In the genomic region with DNA sequence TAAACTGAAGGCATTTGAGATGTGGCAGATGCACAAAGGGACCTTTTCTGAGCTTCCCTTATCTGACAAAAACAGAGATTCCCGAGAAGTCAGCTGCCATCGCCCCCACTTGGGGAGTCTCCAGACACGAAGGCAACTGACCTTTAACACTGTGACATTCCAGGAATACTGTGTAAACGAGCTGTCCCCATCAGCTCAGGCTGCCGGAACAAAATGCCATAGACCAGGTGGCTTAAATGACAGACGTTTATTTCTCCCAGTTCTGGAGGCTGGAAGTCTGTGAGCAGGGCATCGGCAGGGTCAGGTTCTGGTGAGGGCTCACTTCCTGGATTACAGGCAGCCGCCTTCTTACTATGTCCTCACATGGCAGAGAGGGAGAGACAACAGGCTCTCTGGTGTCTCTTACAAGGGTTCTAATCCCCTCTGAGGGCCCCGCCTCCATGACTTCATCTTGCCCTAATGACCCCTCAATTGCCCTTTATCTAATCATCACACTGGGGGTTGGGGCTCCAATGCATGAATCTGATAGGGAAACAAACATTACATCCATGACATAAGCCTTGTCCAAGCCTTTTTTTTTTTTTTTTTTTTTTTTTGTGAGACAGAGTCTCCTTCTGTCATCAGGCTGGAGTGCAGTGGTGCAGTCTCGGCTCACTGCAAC, we compare ENCODE assay signal across 28 cellular contexts.
DNase-seq lines count a peak whose midpoint lies in the region; ATAC-seq and TF ChIP-seq lines count a peak whose summit lies in the region.
"Had no signal": no experiment of that assay in that cellular context is flagged by ENCODE, and none has a peak within 500 bp of the region (broad histone marks: within the 10 kb centered on the region; RNA-seq: fewer than 3 reads in every experiment).

No MANE protein-coding gene starts in this region.

- POLR2A ChIA-PET in HEK293 (lab: Yijun Ruan, JAX) = no interaction called here

- ATAC-seq in HG02970 (IDR thresholded peaks at IDR 0.05; ENCODE audit: low FRiP score, unreplicated experiment) = no peak
- ATAC-seq: psoas muscle; stimulated activated effector memory CD8-positive, alpha-beta T cell treated with anti-CD3 and anti-CD28 coated beads, Interleukin-12 subunit alpha, Interleukin-12 subunit beta, amount 100 ng/mL, for 72 hours; WTC11 had no signal

- TF ChIP-seq CTCF in HEK293 (tag by site-specific recombination; IDR thresholded peaks at IDR 0.05) (no peak), brain (conservative IDR thresholded peaks at IDR 0.05) (no peak), nephron progenitor cell (IDR thresholded peaks at IDR 0.05) (no peak)

- H3K27me3 Mint-ChIP-seq in brain = no peaks in the 10 kb centered on the region
- peaks cover 3% of the 10 kb centered on the region for H3K27me3 Mint-ChIP-seq in nephron progenitor cell (ENCODE audit: low read depth, poor library complexity)
- H3K27me3 Mint-ChIP-seq: activated CD4-positive, alpha-beta T cell treated with anti-CD3 and anti-CD28 coated beads, Interleukin-2, amount 10 ng/mL, durations not matched to agents 24 days and 14 days; activated naive CD8-positive, alpha-beta T cell treated with anti-CD3 and anti-CD28 coated beads for 36 hours had no signal

- no peak overlapping the region for H3K4me3 ChIP-seq in HEK293 (ENCODE audit: low read depth, low read length)
- H3K4me3 ChIP-seq: BLaER1, GM23248, left ventricle myocardium inferior, MG63, psoas muscle, upper lobe of left lung had no signal

- H3K4me1 ChIP-seq in HEK293 (ENCODE audit: control insufficient read depth, insufficient read depth, low read length) = no peaks in the 10 kb centered on the region
- H3K4me1 ChIP-seq: left ventricle myocardium inferior, psoas muscle, upper lobe of left lung had no signal

- H3K4me3 Mint-ChIP-seq in brain (peak overlapping the region in 1 of 5 experiments; percentile 35), nephron progenitor cell (no peak overlapping the region)
- H3K4me3 Mint-ChIP-seq: activated CD4-positive, alpha-beta T cell treated with anti-CD3 and anti-CD28 coated beads, Interleukin-2, amount 10 ng/mL, durations not matched to agents 24 days and 14 days; activated naive CD8-positive, alpha-beta T cell treated with anti-CD3 and anti-CD28 coated beads for 36 hours; HFFc6; stimulated activated effector memory CD8-positive, alpha-beta T cell treated with anti-CD3 and anti-CD28 coated beads, Interleukin-12 subunit alpha, Interleukin-12 subunit beta, amount 100 ng/mL, for 72 hours; WTC11 had no signal

- H3K36me3 ChIP-seq in HEK293 (ENCODE audit: control insufficient read depth in 2 of 2, insufficient read depth in 1 of 2, low read length in 2 of 2) = no peaks in the 10 kb centered on the region
- H3K36me3 ChIP-seq: BLaER1, left ventricle myocardium inferior, MG63, upper lobe of left lung had no signal

- DNase-seq in COLO829 (ENCODE audit: low spot score) = peak; percentile 6
- peak; percentile 37 for DNase-seq in nephron progenitor cell
- no peak for DNase-seq in activated T-cell treated with anti-CD3 and anti-CD28 coated beads, Interleukin-2, amount 50 U/mL, for 1 hour
- DNase-seq in activated naive CD4-positive, alpha-beta T cell treated with anti-CD3 and anti-CD28 coated beads, Interleukin-2, amount 50 U/mL, for 16 hours = no peak
- DNase-seq: activated CD4-positive, alpha-beta T cell treated with anti-CD3 and anti-CD28 coated beads, Interleukin-2, amount 10 ng/mL, durations not matched to agents 24 days and 14 days; activated effector memory CD4-positive, alpha-beta T cell treated with Interleukin-2 at 50 U/mL for 16 hours; activated naive CD8-positive, alpha-beta T cell treated with anti-CD3 and anti-CD28 coated beads for 36 hours; COR-L47; effector memory CD4-positive, alpha-beta T cell; glutamatergic neuron; GM23248; HFFc6; KG1; left ventricle myocardium inferior; mesenchymal stem cell; MG63; occipital lobe; SHP77 treated with DMSO at 0.1 percent for 48 hours; stimulated activated CD4-positive, alpha-beta T cell treated with anti-CD3 and anti-CD28 coated beads, Interleukin-15, amount 100 ng/mL, for 24 hours; T1000; upper lobe of left lung had no signal

- CTCF ChIA-PET in HEK293 (lab: Yijun Ruan, JAX) = interaction anchor here (0.5 to 1.1 kb wide), 4 partner anchors 14 to 1089 kb away, joined by 3 read pairs; no protein-coding TSS in a partner anchor

- no peaks in the 10 kb centered on the region for H3K36me3 Mint-ChIP-seq in brain
- H3K36me3 Mint-ChIP-seq in nephron progenitor cell (ENCODE audit: low read depth) = no peaks in the 10 kb centered on the region
- H3K36me3 Mint-ChIP-seq: activated naive CD8-positive, alpha-beta T cell treated with anti-CD3 and anti-CD28 coated beads for 36 hours; stimulated activated effector memory CD8-positive, alpha-beta T cell treated with anti-CD3 and anti-CD28 coated beads, Interleukin-12 subunit alpha, Interleukin-12 subunit beta, amount 100 ng/mL, for 72 hours; WTC11 had no signal

- H3K27ac Mint-ChIP-seq in brain (peak overlapping the region in 4 of 5 experiments; percentile 21 to 64 (median 45)), nephron progenitor cell (peak overlapping the region; percentile 90)
- H3K27ac Mint-ChIP-seq: activated CD4-positive, alpha-beta T cell treated with anti-CD3 and anti-CD28 coated beads, Interleukin-2, amount 10 ng/mL, durations not matched to agents 24 days and 14 days; activated naive CD8-positive, alpha-beta T cell treated with anti-CD3 and anti-CD28 coated beads for 36 hours; HFFc6; stimulated activated effector memory CD8-positive, alpha-beta T cell treated with anti-CD3 and anti-CD28 coated beads, Interleukin-12 subunit alpha, Interleukin-12 subunit beta, amount 100 ng/mL, for 72 hours; WTC11 had no signal

- H3K4me1 Mint-ChIP-seq in brain = peaks cover 67% of the 10 kb centered on the region
- peaks cover 65% of the 10 kb centered on the region for H3K4me1 Mint-ChIP-seq in nephron progenitor cell
- H3K4me1 Mint-ChIP-seq: stimulated activated effector memory CD8-positive, alpha-beta T cell treated with anti-CD3 and anti-CD28 coated beads, Interleukin-12 subunit alpha, Interleukin-12 subunit beta, amount 100 ng/mL, for 72 hours had no signal

- peaks cover 0 to 4% (median 0%) of the 10 kb centered on the region in 5 experiments for H3K9me3 Mint-ChIP-seq in brain
- H3K9me3 Mint-ChIP-seq in nephron progenitor cell = no peaks in the 10 kb centered on the region
- H3K9me3 Mint-ChIP-seq: activated CD4-positive, alpha-beta T cell treated with anti-CD3 and anti-CD28 coated beads, Interleukin-2, amount 10 ng/mL, durations not matched to agents 24 days and 14 days; activated naive CD8-positive, alpha-beta T cell treated with anti-CD3 and anti-CD28 coated beads for 36 hours; stimulated activated effector memory CD8-positive, alpha-beta T cell treated with anti-CD3 and anti-CD28 coated beads, Interleukin-12 subunit alpha, Interleukin-12 subunit beta, amount 100 ng/mL, for 72 hours; WTC11 had no signal

- no peak overlapping the region; the same call in 1 of the 2 replicates for H3K27ac ChIP-seq in HEK293 (ENCODE audit: extremely low read depth, low read depth, low read length)
- H3K27ac ChIP-seq: BLaER1, GM23248, left ventricle myocardium inferior, psoas muscle, upper lobe of left lung had no signal

- H3K9me3 ChIP-seq in HEK293 (ENCODE audit: control insufficient read depth, insufficient read depth, low read depth, low read length) = no peaks in the 10 kb centered on the region
- H3K9me3 ChIP-seq: BLaER1, left ventricle myocardium inferior, MG63, psoas muscle, upper lobe of left lung had no signal

TF ChIP-seq in HEK293, 187 proteins besides CTCF, POLR2A, EP300 and RAD21 (continues in another document):
- TF ChIP-seq SETDB1 (IDR thresholded peaks at IDR 0.05; ENCODE audit: insufficient read length, low read length) (peak; percentile 99), KLF7 (tag by site-specific recombination; IDR thresholded peaks at IDR 0.05; ENCODE audit: borderline replicate concordance) (no peak), SCRT1 (tag by site-specific recombination; IDR thresholded peaks at IDR 0.05; ENCODE audit: borderline replicate concordance) (no peak), ZNF324 (tag by site-specific recombination; IDR thresholded peaks at IDR 0.05) (0 out of 2 replicates have a peak, but pooled peaks have one; percentile 47), GLIS1 (tag by site-specific recombination; IDR thresholded peaks at IDR 0.05) (0 out of 2 replicates have a peak, but pooled peaks have one; percentile 6), ZNF302 (tag by site-specific recombination; IDR thresholded peaks at IDR 0.05; ENCODE audit: low read depth) (no peak), ZNF423 (tag by site-specific recombination; IDR thresholded peaks at IDR 0.05) (no peak)
- TF ChIP-seq, protein P1, sequence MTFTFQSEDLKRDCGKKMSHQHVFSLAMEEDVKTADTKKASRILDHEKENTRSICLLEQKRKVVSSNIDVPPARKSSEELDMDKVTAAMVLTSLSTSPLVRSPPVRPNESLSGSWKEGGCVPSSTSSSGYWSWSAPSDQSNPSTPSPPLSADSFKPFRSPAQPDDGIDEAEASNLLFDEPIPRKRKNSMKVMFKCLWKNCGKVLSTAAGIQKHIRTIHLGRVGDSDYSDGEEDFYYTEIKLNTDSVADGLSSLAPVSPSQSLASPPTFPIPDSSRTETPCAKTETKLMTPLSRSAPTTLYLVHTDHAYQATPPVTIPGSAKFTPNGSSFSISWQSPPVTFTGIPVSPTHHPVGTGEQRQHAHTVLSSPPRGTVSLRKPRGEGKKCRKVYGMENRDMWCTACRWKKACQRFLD (tag by site-specific recombination; IDR thresholded peaks at IDR 0.05) = no peak
- TF ChIP-seq, protein P2, sequence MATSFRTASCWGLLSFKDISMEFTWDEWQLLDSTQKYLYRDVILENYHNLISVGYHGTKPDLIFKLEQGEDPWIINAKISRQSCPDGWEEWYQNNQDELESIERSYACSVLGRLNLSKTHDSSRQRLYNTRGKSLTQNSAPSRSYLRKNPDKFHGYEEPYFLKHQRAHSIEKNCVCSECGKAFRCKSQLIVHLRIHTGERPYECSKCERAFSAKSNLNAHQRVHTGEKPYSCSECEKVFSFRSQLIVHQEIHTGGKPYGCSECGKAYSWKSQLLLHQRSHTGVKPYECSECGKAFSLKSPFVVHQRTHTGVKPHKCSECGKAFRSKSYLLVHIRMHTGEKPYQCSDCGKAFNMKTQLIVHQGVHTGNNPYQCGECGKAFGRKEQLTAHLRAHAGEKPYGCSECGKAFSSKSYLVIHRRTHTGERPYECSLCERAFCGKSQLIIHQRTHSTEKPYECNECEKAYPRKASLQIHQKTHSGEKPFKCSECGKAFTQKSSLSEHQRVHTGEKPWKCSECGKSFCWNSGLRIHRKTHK (tag by site-specific recombination; IDR thresholded peaks at IDR 0.05) = no peak

Comparison
In these comparisons a context has a peak if more than half of its experiments do, and no peak if none do; other contexts are left out.
1. DNase-seq: peak in COLO829 (single experiment) and nephron progenitor cell (single experiment); none in activated T-cell treated with anti-CD3 and anti-CD28 coated beads, Interleukin-2, amount 50 U/mL, for 1 hour (single experiment) and activated naive CD4-positive, alpha-beta T cell treated with anti-CD3 and anti-CD28 coated beads, Interleukin-2, amount 50 U/mL, for 16 hours (single experiment).